Comparison of ENCODE assay signal across 1 cellular context in genomic region chr12:8231666-8232608, GRCh38.
TF ChIP-seq lines count a peak whose summit lies in the region.

No MANE protein-coding gene starts in this region.

TF ChIP-seq in HepG2, 621 proteins besides CTCF, POLR2A, EP300 and RAD21 (continued from another document):
- TF ChIP-seq HMGXB4 (CRISPR knock-in tag; IDR thresholded peaks at IDR 0.05; ENCODE audit: borderline replicate concordance in 1 of 2, low read depth in 1 of 2) = peak in 1 of 2 experiments; percentile 70; a peak in 1 of 4 replicates
- TF ChIP-seq STAG1 (CRISPR knock-in tag; IDR thresholded peaks at IDR 0.05) = peak; percentile 72
- 0 out of 2 replicates have a peak, but pooled peaks have one; percentile 19 for TF ChIP-seq ELF3 (CRISPR knock-in tag; IDR thresholded peaks at IDR 0.05)
- TF ChIP-seq ZGPAT (CRISPR knock-in tag; IDR thresholded peaks at IDR 0.05) = peak; percentile 44; the same call in 1 of the 2 replicates
- TF ChIP-seq ZBTB33 (CRISPR knock-in tag; IDR thresholded peaks at IDR 0.05) = 0 out of 2 replicates have a peak, but pooled peaks have one; percentile 12
- TF ChIP-seq KAT8 (CRISPR knock-in tag; IDR thresholded peaks at IDR 0.05) = peak; percentile 41; the same call in 1 of the 2 replicates
- TF ChIP-seq ARID5B (CRISPR knock-in tag; IDR thresholded peaks at IDR 0.05) = 0 out of 2 replicates have a peak, but pooled peaks have one; percentile 12
- TF ChIP-seq THAP11 (CRISPR knock-in tag; IDR thresholded peaks at IDR 0.05) = 0 out of 2 replicates have a peak, but pooled peaks have one; percentile 27
TF ChIP-seq in HepG2: peak in this region for 10; not testable (repeated sequence) for 611.
